ENCODE assay signal across 8 cellular contexts in the genomic region with DNA sequence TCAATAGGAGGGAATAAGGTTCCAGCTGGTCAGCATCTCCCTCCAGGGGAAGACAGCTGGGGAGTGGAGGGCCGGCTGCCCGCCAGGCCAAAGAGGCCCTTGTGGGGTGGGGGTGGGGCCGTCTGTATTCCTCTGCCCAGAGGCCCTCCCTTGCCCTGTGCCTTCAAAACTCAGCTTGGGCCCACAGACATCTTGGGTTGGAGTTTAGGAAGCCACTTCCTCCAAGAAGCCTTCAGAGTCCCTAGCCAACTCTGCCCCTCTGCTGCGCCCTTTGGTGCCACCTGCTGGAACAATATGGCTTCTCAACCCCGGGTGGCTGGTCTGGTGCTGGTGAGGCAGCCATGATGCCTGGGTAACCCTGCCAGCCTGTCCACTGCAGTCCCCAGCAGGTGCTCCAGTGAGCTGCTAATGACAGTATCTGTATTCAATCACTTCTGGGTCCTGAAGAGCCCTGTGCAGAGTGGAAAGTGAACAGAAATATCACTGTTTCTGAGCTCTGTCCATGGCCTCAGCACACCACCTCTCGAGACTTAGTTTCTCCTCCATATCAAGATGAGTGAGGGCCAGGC. TPM values are rescaled to one million over a fixed set of nuclear protein-coding genes. Genes with fewer than 3 reads are reported as not detected.
DNase-seq lines count a peak whose midpoint lies in the region; ATAC-seq and TF ChIP-seq lines count a peak whose summit lies in the region.

No MANE protein-coding gene starts in this region.

- no peak overlapping the region for H2BK15ac ChIP-seq in mesenchymal stem cell (ENCODE audit: low read depth, poor library complexity, severe bottlenecking)

- no peak overlapping the region for H3K4me2 ChIP-seq in mesenchymal stem cell (ENCODE audit: low read length, poor library complexity, severe bottlenecking)

- no peak overlapping the region for H3K27ac Mint-ChIP-seq in CD4-positive, CD25-positive, alpha-beta regulatory T cell
- H3K27ac Mint-ChIP-seq in HFFc6 = no peak overlapping the region
- H3K27ac Mint-ChIP-seq in T-helper 17 cell = no peak overlapping the region
- H3K27ac Mint-ChIP-seq in brain = peak overlapping the region in 4 of 5 experiments; percentile 41 to 81 (median 76)

- no peaks in the 10 kb centered on the region for H3K4me1 ChIP-seq in CD4-positive, CD25-positive, alpha-beta regulatory T cell (ENCODE audit: control insufficient read depth, insufficient read depth, low read length, poor library complexity, severe bottlenecking)
- H3K4me1 ChIP-seq in mesenchymal stem cell (ENCODE audit: control insufficient read depth, insufficient read depth, low read depth, low read length) = peaks cover 37% of the 10 kb centered on the region

- peak; percentile 13 to 80 (median 32) for DNase-seq in CD4-positive, CD25-positive, alpha-beta regulatory T cell
- DNase-seq in HFFc6 = no peak
- DNase-seq in T-helper 17 cell = peak in 2 of 3 donors; percentile 27 to 45
- peak; percentile 55 for DNase-seq in mesenchymal stem cell
- DNase-seq in stimulated activated naive CD4-positive, alpha-beta T cell (lab: John Stamatoyannopoulos, UW) = peak in 5 of 6 experiments; percentile 7 to 33 (median 14)

- no peak overlapping the region for H2BK5ac ChIP-seq in mesenchymal stem cell (ENCODE audit: low read depth, low read length, poor library complexity, severe bottlenecking)

- peak overlapping the region; percentile 65 for H3K9ac ChIP-seq in mesenchymal stem cell (ENCODE audit: low read length)

- H3K9me3 Mint-ChIP-seq in CD4-positive, CD25-positive, alpha-beta regulatory T cell = no peaks in the 10 kb centered on the region
- H3K9me3 Mint-ChIP-seq in HFFc6 (no peaks in the 10 kb centered on the region), brain (no peaks in the 10 kb centered on the region)

- H3K9me3 ChIP-seq in CD4-positive, CD25-positive, alpha-beta regulatory T cell (ENCODE audit: control insufficient read depth in 2 of 2, low read length in 2 of 2) = no peaks in the 10 kb centered on the region
- H3K9me3 ChIP-seq in T-helper 17 cell (ENCODE audit: control insufficient read depth, low read length, poor library complexity, severe bottlenecking) (no peaks in the 10 kb centered on the region), mesenchymal stem cell (ENCODE audit: control insufficient read depth, low read length) (no peaks in the 10 kb centered on the region)

- 86% methylated on average over 5 of the region's 6 CpGs for WGBS in mesenchymal stem cell

- peaks cover 64% of the 10 kb centered on the region for H3K79me1 ChIP-seq in mesenchymal stem cell (replicated peaks; ENCODE audit: low read length, poor library complexity, severe bottlenecking)

- peak; percentile 38 to 50 for ATAC-seq in CD4-positive, CD25-positive, alpha-beta regulatory T cell (ENCODE audit: low read depth in 2 of 2)
- ATAC-seq in T-helper 17 cell = peak; percentile 62
- no peak for ATAC-seq in HG02623 (IDR thresholded peaks at IDR 0.05; ENCODE audit: unreplicated experiment)
- no peak for ATAC-seq in HG02938 (IDR thresholded peaks at IDR 0.05; ENCODE audit: unreplicated experiment)

- H3K4me1 Mint-ChIP-seq in CD4-positive, CD25-positive, alpha-beta regulatory T cell = peaks cover 0 to 8% (median 5%) of the 10 kb centered on the region in 4 donors
- H3K4me1 Mint-ChIP-seq in HFFc6 (ENCODE audit: low read depth) (peaks cover 22% of the 10 kb centered on the region), T-helper 17 cell (peaks cover 30% of the 10 kb centered on the region), brain (peaks cover 49% of the 10 kb centered on the region)

- no peak overlapping the region for H3K14ac ChIP-seq in mesenchymal stem cell (ENCODE audit: low read length in 2 of 2)

- H3K27me3 Mint-ChIP-seq in CD4-positive, CD25-positive, alpha-beta regulatory T cell = no peaks in the 10 kb centered on the region
- H3K27me3 Mint-ChIP-seq in HFFc6 (ENCODE audit: insufficient read depth) (peaks cover 2% of the 10 kb centered on the region), T-helper 17 cell (no peaks in the 10 kb centered on the region), brain (peaks cover 6% of the 10 kb centered on the region)

- H3K4ac ChIP-seq in mesenchymal stem cell (ENCODE audit: low read depth in 1 of 2, low read length in 2 of 2) = no peak overlapping the region

- H2AFZ ChIP-seq in mesenchymal stem cell (ENCODE audit: low read depth, low read length) = no peak overlapping the region

- peak overlapping the region in 1 of 2 experiments; percentile 18 for H3K18ac ChIP-seq in mesenchymal stem cell (ENCODE audit: low read depth in 1 of 2, low read length in 2 of 2)

- H4K91ac ChIP-seq in mesenchymal stem cell (ENCODE audit: low read length) = no peak overlapping the region

- H3K27ac ChIP-seq in CD4-positive, CD25-positive, alpha-beta regulatory T cell (ENCODE audit: insufficient read depth, low read length, poor library complexity, severe bottlenecking) = no peak overlapping the region
- H3K27ac ChIP-seq in mesenchymal stem cell (ENCODE audit: low read length, poor library complexity, severe bottlenecking) = no peak overlapping the region

- H2AK5ac ChIP-seq in mesenchymal stem cell (ENCODE audit: low read length, severe bottlenecking) = no peak overlapping the region

- H4K8ac ChIP-seq in mesenchymal stem cell (ENCODE audit: low read length) = no peak overlapping the region

- no peaks in the 10 kb centered on the region for H3K27me3 ChIP-seq in CD4-positive, CD25-positive, alpha-beta regulatory T cell (ENCODE audit: control insufficient read depth, insufficient read depth, low read length)
- H3K27me3 ChIP-seq in mesenchymal stem cell (ENCODE audit: control insufficient read depth in 1 of 2, insufficient read depth in 1 of 2, low read length in 2 of 2) = no peaks in the 10 kb centered on the region

- no peak overlapping the region for H3K23ac ChIP-seq in mesenchymal stem cell (ENCODE audit: low read length in 2 of 2)

- H3K36me3 Mint-ChIP-seq in CD4-positive, CD25-positive, alpha-beta regulatory T cell = peaks cover 13% of the 10 kb centered on the region
- H3K36me3 Mint-ChIP-seq in HFFc6 (ENCODE audit: low read depth) (no peaks in the 10 kb centered on the region), T-helper 17 cell (ENCODE audit: low read depth) (peaks cover 5% of the 10 kb centered on the region), brain (peaks cover 15% of the 10 kb centered on the region)

- no peak overlapping the region for H3K4me3 ChIP-seq in CD4-positive, CD25-positive, alpha-beta regulatory T cell (ENCODE audit: low read depth, low read length)
- H3K4me3 ChIP-seq in mesenchymal stem cell (ENCODE audit: insufficient read depth in 1 of 2, low read depth in 1 of 2, low read length in 2 of 2) = peak overlapping the region in 1 of 2 experiments; percentile 44

- TF ChIP-seq CTCF in HFFc6 (IDR thresholded peaks at IDR 0.05) = peak; percentile 75
- peak; percentile 21 to 36 for TF ChIP-seq CTCF in brain (conservative IDR thresholded peaks at IDR 0.05)

- no peak overlapping the region for H2BK120ac ChIP-seq in mesenchymal stem cell (ENCODE audit: low read depth, low read length)

- no peak overlapping the region for H3K4me3 Mint-ChIP-seq in CD4-positive, CD25-positive, alpha-beta regulatory T cell
- H3K4me3 Mint-ChIP-seq in HFFc6 (no peak overlapping the region), T-helper 17 cell (no peak overlapping the region), brain (no peak overlapping the region)

- peak overlapping the region in 1 of 2 experiments; percentile 6 for H2BK12ac ChIP-seq in mesenchymal stem cell (ENCODE audit: low read length in 2 of 2)

- peaks cover 38% of the 10 kb centered on the region for H3K36me3 ChIP-seq in CD4-positive, CD25-positive, alpha-beta regulatory T cell (ENCODE audit: control insufficient read depth, insufficient read depth, low read length)
- H3K36me3 ChIP-seq in mesenchymal stem cell (ENCODE audit: control insufficient read depth in 1 of 2, insufficient read depth in 2 of 2, low read depth in 1 of 2, low read length in 2 of 2) = peaks cover 64 to 90% of the 10 kb centered on the region in 2 experiments

RNA-seq across cellular contexts. Expression of gene HSD11B2, which starts 16.7 kb away (rescaled TPM):
- not detected for total RNA-seq in CD4-positive, CD25-positive, alpha-beta regulatory T cell
- polyA plus RNA-seq in CD4-positive, CD25-positive, alpha-beta regulatory T cell = not detected
- total RNA-seq in HFFc6 (2021; fragmentation: NEBNext Ultra II Directional; extraction: Animal tissue kit (Norgen Biotek cat#: 25700)) = not detected
- total RNA-seq in T-helper 17 cell = not detected
- 47.9 TPM for polyA plus RNA-seq in brain (ENCODE audit: insufficient read depth, low read depth, low replicate concordance)
- 0.08 TPM for polyA plus RNA-seq in mesenchymal stem cell (2013, experiment 1 of 2)
- not detected for polyA plus RNA-seq in mesenchymal stem cell (2013, experiment 2 of 2)

RNA-seq across cellular contexts. Expression of gene ZDHHC1, which starts 31.3 kb away (rescaled TPM):
- not detected for total RNA-seq in CD4-positive, CD25-positive, alpha-beta regulatory T cell
- under 1 TPM in 1 of 4 donors, not detected in 3; 0.60 TPM for polyA plus RNA-seq in CD4-positive, CD25-positive, alpha-beta regulatory T cell
- 1 to 10 TPM; 2.1 to 5.4 (median 2.8) TPM for total RNA-seq in HFFc6 (2021; fragmentation: NEBNext Ultra II Directional; extraction: Animal tissue kit (Norgen Biotek cat#: 25700))
- total RNA-seq in T-helper 17 cell = under 1 TPM in 1 of 2 donors, not detected in 1; 0.35 TPM
- polyA plus RNA-seq in brain (ENCODE audit: insufficient read depth, low read depth, low replicate concordance) = 10.6 TPM
- polyA plus RNA-seq in mesenchymal stem cell (2013, experiment 1 of 2) = 6.6 TPM
- 6.1 TPM for polyA plus RNA-seq in mesenchymal stem cell (2013, experiment 2 of 2)

RNA-seq across cellular contexts. Expression of gene ATP6V0D1, which starts 33.4 kb away (rescaled TPM):
- total RNA-seq in CD4-positive, CD25-positive, alpha-beta regulatory T cell = 92.5 TPM
- polyA plus RNA-seq in CD4-positive, CD25-positive, alpha-beta regulatory T cell = 100 to 1,000 TPM; 119 to 141 (median 133) TPM
- total RNA-seq in HFFc6 (2021; fragmentation: NEBNext Ultra II Directional; extraction: Animal tissue kit (Norgen Biotek cat#: 25700)) = 100 to 1,000 TPM; 102 to 130 (median 118) TPM
- total RNA-seq in T-helper 17 cell = 10 to 100 TPM; 76.4 to 87.5 TPM
- polyA plus RNA-seq in brain (ENCODE audit: insufficient read depth, low read depth, low replicate concordance) = 208 TPM
- 140 TPM for polyA plus RNA-seq in mesenchymal stem cell (2013, experiment 1 of 2)
- 136 TPM for polyA plus RNA-seq in mesenchymal stem cell (2013, experiment 2 of 2)

RNA-seq across cellular contexts. Expression of gene AGRP, which starts 35.8 kb away (rescaled TPM):
- not detected for total RNA-seq in CD4-positive, CD25-positive, alpha-beta regulatory T cell
- not detected for polyA plus RNA-seq in CD4-positive, CD25-positive, alpha-beta regulatory T cell
- not detected for total RNA-seq in HFFc6 (2021; fragmentation: NEBNext Ultra II Directional; extraction: Animal tissue kit (Norgen Biotek cat#: 25700))
- not detected for total RNA-seq in T-helper 17 cell
- 0.49 TPM for polyA plus RNA-seq in brain (ENCODE audit: insufficient read depth, low read depth, low replicate concordance)
- not detected for polyA plus RNA-seq in mesenchymal stem cell (2013, experiment 1 of 2)
- polyA plus RNA-seq in mesenchymal stem cell (2013, experiment 2 of 2) = not detected

RNA-seq across cellular contexts. Expression of gene TPPP3, which starts 54.3 kb away (rescaled TPM):
- not detected for total RNA-seq in CD4-positive, CD25-positive, alpha-beta regulatory T cell
- polyA plus RNA-seq in CD4-positive, CD25-positive, alpha-beta regulatory T cell = not detected
- total RNA-seq in HFFc6 (2021; fragmentation: NEBNext Ultra II Directional; extraction: Animal tissue kit (Norgen Biotek cat#: 25700)) = under 1 TPM in 2 of 6 experiments, not detected in 4; 0.21 to 0.28 TPM
- total RNA-seq in T-helper 17 cell = under 1 TPM; 0.29 to 0.70 TPM
- 438 TPM for polyA plus RNA-seq in brain (ENCODE audit: insufficient read depth, low read depth, low replicate concordance)
- 8.2 TPM for polyA plus RNA-seq in mesenchymal stem cell (2013, experiment 1 of 2)
- polyA plus RNA-seq in mesenchymal stem cell (2013, experiment 2 of 2) = 7.4 TPM

Comparison
In these comparisons a context has a peak if more than half of its experiments do, and no peak if none do; other contexts are left out.
1. ATAC-seq: peak in CD4-positive, CD25-positive, alpha-beta regulatory T cell (2 of 2) and T-helper 17 cell (single experiment); none in HG02623 (single experiment) and HG02938 (single experiment).
2. H3K27ac Mint-ChIP-seq: peak in brain (4 of 5); none in CD4-positive, CD25-positive, alpha-beta regulatory T cell (0 of 3), HFFc6 (single experiment) and T-helper 17 cell (single experiment).